8 cellular contexts compared by ENCODE assay signal in the genomic region with DNA sequence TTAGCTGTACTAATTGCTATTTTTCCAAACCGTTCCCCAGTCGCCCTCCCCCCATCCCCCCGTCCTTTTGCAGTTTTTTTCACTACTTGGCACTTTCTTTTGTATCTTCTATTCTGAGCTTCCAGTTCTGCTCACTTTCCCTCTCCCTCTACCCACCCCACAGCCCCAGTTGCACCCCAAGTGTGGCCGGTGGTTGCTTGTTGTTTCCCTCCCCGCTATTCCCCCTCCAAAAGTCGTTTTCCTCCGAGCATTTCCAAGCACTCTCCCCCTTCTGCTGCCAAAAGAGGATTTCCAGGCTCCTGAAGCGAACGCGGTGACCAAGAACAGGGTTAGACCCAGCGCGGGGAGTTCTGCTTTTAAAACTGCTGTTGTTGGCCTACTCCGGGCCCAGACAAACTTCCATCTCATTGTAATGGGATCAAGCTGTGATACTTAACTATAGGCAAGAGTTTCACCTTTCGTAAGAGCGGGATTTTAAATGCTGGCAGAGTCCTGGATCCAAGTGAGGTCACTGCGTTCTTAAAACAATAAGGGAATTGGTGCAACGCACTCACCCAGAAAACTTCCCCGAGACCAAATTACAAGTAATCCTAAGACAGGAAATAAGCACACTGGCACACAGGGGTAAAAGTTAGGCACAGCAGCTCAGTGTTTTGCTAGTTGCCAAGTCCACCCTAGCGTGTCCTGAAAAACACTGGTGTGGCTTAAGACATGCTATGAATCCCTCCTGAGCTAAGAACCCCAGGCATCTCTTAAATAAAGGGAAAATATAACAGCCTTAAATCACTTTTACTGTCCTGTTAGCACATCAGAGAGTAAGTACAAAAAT. TPM values are rescaled to one million over a fixed set of nuclear protein-coding genes. Genes with fewer than 3 reads are reported as not detected.
A peak's percentile ranks its signal among the peaks of the same experiment; 100 is the strongest.
DNase-seq lines count a peak whose midpoint lies in the region; ATAC-seq and TF ChIP-seq lines count a peak whose summit lies in the region.

No MANE protein-coding gene starts in this region.

- peak; percentile 59 for DNase-seq in KBM-7
- DNase-seq in cerebellar cortex (ENCODE audit: low spot score): peak; percentile 30
- no peak for DNase-seq in naive B cell
- DNase-seq in erythroblast (lab: John Stamatoyannopoulos, UW): no peak
- DNase-seq in dermis blood vessel endothelial cell: no peak

- ATAC-seq in naive B cell (ENCODE audit: low read depth in 2 of 2) (no peak), HG02970 (IDR thresholded peaks at IDR 0.05; ENCODE audit: low FRiP score, unreplicated experiment) (no peak), GM18873 (IDR thresholded peaks at IDR 0.05; ENCODE audit: low FRiP score, unreplicated experiment) (no peak)

- H3K36me3 Mint-ChIP-seq in naive B cell: no peaks in the 10 kb centered on the region

- no peak overlapping the region; the same call in 1 of the 2 replicates for H3K27ac ChIP-seq in C4-2B

- peak overlapping the region; percentile 75 to 98 (median 96) for H3K4me3 Mint-ChIP-seq in naive B cell

- H3K9me3 Mint-ChIP-seq in naive B cell: no peaks in the 10 kb centered on the region

- peaks cover 11 to 18% (median 14%) of the 10 kb centered on the region in 3 donors for H3K27me3 Mint-ChIP-seq in naive B cell

- TF ChIP-seq POLR2A in erythroblast (IDR thresholded peaks at IDR 0.05; ENCODE audit: low read length): no peak

- TF ChIP-seq CTCF in C4-2B (conservative IDR thresholded peaks at IDR 0.05): peak; percentile 51; the same call in 1 of the 2 replicates

- H3K4me1 Mint-ChIP-seq in naive B cell: peaks cover 12 to 31% (median 30%) of the 10 kb centered on the region in 3 donors

- in situ Hi-C loops in KBM-7 (cut with MboI; ENCODE audit: low pct_unique_long_range_greater_than_20kb, low sequenced_read_pairs): no loop called here

- peak overlapping the region in 2 of 6 donors; percentile 70 to 71 for H3K27ac Mint-ChIP-seq in naive B cell

RNA-seq across cellular contexts. Expression of gene RGS10, which starts 1.5 kb away (rescaled TPM):
- 10 to 100 TPM; 15.0 to 25.0 (median 20.4) TPM for polyA plus RNA-seq in naive B cell (ENCODE audit: low read depth in 6 of 6)
- 10.5 and 12.6 TPM in 2 replicates for total RNA-seq in dermis blood vessel endothelial cell

RNA-seq across cellular contexts. Expression of gene TIAL1, which starts 52.7 kb away (rescaled TPM):
- 10 to 100 TPM in 4 of 6 donors, 1 to 10 TPM in 2; 7.8 to 14.6 (median 13.2) TPM for polyA plus RNA-seq in naive B cell (ENCODE audit: low read depth in 6 of 6)
- total RNA-seq in dermis blood vessel endothelial cell: 38.3 and 49.8 TPM in 2 replicates

Comparison
In these comparisons a context has a peak if more than half of its experiments do, and no peak if none do; other contexts are left out.
1. DNase-seq: peak in KBM-7 (single experiment) and cerebellar cortex (single experiment); none in naive B cell (single experiment), erythroblast (0 of 2) and dermis blood vessel endothelial cell (single experiment).